ENCODE assay signal across 17 cellular contexts in the genomic region with DNA sequence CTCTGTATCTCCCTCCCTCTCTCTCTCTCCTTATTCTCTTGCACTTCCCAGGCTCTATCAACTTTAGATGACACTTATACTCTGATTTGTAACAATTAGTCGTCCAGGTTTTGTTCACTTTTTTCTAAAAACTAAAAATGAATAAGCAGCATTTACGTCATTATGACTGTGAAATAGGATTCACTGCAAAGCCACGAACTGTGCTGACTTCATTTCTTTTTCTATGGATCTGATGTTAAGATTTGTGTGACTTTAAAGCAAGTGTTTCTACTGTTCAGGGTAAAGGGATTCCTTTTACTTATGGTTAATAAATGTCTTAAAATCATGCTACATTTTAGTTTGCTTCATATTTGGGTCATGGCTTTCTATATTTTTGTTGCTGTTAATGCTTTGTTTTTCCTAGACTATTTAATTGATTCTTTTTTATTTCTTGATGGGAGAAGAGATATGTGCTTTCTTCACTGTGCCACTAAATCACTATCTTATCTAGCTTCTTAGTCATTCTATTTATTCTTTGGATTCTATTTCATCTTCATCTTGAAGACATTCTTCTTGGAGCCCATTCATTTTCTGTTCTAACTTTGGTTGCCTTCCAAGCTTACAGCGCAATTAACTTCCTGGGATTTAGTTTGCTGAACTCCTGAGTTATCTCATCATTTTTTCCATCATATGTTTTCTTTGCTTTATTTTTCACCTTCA.
"Had no signal": no experiment of that assay in that cellular context is flagged by ENCODE, and none has a peak within 500 bp of the region (broad histone marks: within the 10 kb centered on the region; RNA-seq: fewer than 3 reads in every experiment).

No MANE protein-coding gene starts in this region.

- DNase-seq: activated CD4-positive, alpha-beta T cell treated with anti-CD3 and anti-CD28 coated beads, Interleukin-2, amount 50 U/mL, for 48 hours; activated CD4-positive, CD25-positive, alpha-beta regulatory T cell treated with anti-CD3 and anti-CD28 coated beads, Interleukin-2, amount 50 U/mL, for 72 hours; activated CD8-positive, alpha-beta memory T cell treated with anti-CD3 and anti-CD28 coated beads, Interleukin-2, amount 10 ng/mL, durations not matched to agents 7 days and 5 days; activated gamma-delta T cell treated with Interleukin-2 at 50 U/mL for 16 hours; activated naive CD8-positive, alpha-beta T cell treated with anti-CD3 and anti-CD28 coated beads, Interleukin-2, amount 10 ng/mL, durations not matched to agents 7 days and 5 days; activated T-cell treated with anti-CD3 and anti-CD28 coated beads, Interleukin-2, amount 50 U/mL, for 4 hours; aorta; caudate nucleus; foreskin keratinocyte; head of caudate nucleus; islet precursor cell; left lung; stimulated activated CD4-positive, alpha-beta T cell treated with anti-CD3 and anti-CD28 coated beads, Interleukin-4, amount 100 ng/mL, for 1 hour; stimulated activated CD8-positive, alpha-beta memory T cell treated with anti-CD3 and anti-CD28 coated beads, Interleukin-4, amount 100 ng/mL, for 48 hours; SW 1271; testis had no signal

- H3K4me1 ChIP-seq: foreskin keratinocyte, left lung had no signal

- H3K4me3 ChIP-seq: left lung, testis had no signal

- ATAC-seq: activated CD8-positive, alpha-beta memory T cell treated with anti-CD3 and anti-CD28 coated beads, Interleukin-2, amount 10 ng/mL, durations not matched to agents 7 days and 5 days; activated T-cell treated with anti-CD3 and anti-CD28 coated beads, Interleukin-2, amount 50 U/mL, for 4 hours; foreskin keratinocyte; left lung; natural killer cell treated with Interleukin-12 subunit alpha and Interleukin-12 subunit beta and Interleukin-15 and Interleukin-18, amount 100 ng/mL, for 72 hours had no signal

- H3K27me3 ChIP-seq: foreskin keratinocyte, left lung, testis had no signal

- H3K9me3 ChIP-seq: left lung, testis had no signal

- H3K36me3 ChIP-seq: left lung had no signal

- H3K27ac ChIP-seq: foreskin keratinocyte, left lung, testis had no signal
